Comparison of ENCODE assay signal across 18 cellular contexts in the genomic region with DNA sequence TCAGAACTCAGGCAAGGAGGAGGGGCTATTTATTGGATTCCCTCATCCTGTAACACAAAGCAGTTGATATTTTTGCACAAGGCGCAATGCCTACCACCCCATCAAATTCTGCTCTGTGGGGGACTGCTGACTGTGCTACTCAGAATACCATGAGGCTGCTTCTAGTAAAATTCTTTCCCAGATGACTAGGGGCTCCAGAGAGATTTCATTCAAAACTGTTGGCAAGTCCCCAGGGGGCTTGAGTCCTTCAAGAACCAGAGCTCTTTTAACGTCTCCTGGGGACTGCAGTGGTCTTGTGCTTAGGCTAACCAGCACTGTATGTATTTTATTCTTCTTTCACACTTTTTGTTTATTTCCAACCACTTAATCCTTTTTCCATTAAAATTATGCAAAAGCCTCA.
A peak's percentile ranks its signal among the peaks of the same experiment; 100 is the strongest.
DNase-seq lines count a peak whose midpoint lies in the region; ATAC-seq and TF ChIP-seq lines count a peak whose summit lies in the region.
"Had no signal": no experiment of that assay in that cellular context is flagged by ENCODE, and none has a peak within 500 bp of the region (broad histone marks: within the 10 kb centered on the region; RNA-seq: fewer than 3 reads in every experiment).

No MANE protein-coding gene starts in this region.

- no peaks in the 10 kb centered on the region for H3K27me3 ChIP-seq in esophagus muscularis mucosa

- peaks cover 6 to 13% of the 10 kb centered on the region in 2 donors for H3K9me3 Mint-ChIP-seq in stimulated activated naive B cell treated with anti-CD40 and anti-IgM and Interleukin-4, amounts not matched to agents 10 μg/mL and 1 μg/mL and 100 μg/mL, for 72 hours
- peaks cover 6% of the 10 kb centered on the region for H3K9me3 Mint-ChIP-seq in activated CD4-positive, alpha-beta memory T cell treated with anti-CD3 and anti-CD28 coated beads for 36 hours

- in situ Hi-C loops in G401 (cut with HindIII; ENCODE audit: low sequenced_read_pairs): no loop called here

- peaks cover 2 to 4% of the 10 kb centered on the region in 2 donors for H3K36me3 Mint-ChIP-seq in stimulated activated naive B cell treated with anti-CD40 and anti-IgM and Interleukin-4, amounts not matched to agents 10 μg/mL and 1 μg/mL and 100 μg/mL, for 72 hours
- H3K36me3 Mint-ChIP-seq in activated CD4-positive, alpha-beta memory T cell treated with anti-CD3 and anti-CD28 coated beads for 36 hours: peaks cover 3% of the 10 kb centered on the region

- intact Hi-C loops in esophagus muscularis mucosa (cut with DNase I): no loop called here
- intact Hi-C loops in activated CD4-positive, alpha-beta memory T cell treated with anti-CD3 and anti-CD28 coated beads for 36 hours (cut with micrococcal nuclease): no loop called here

- no peaks in the 10 kb centered on the region for H3K27me3 Mint-ChIP-seq in stimulated activated naive B cell treated with anti-CD40 and anti-IgM and Interleukin-4, amounts not matched to agents 10 μg/mL and 1 μg/mL and 100 μg/mL, for 72 hours
- H3K27me3 Mint-ChIP-seq in activated CD4-positive, alpha-beta memory T cell treated with anti-CD3 and anti-CD28 coated beads for 36 hours: no peaks in the 10 kb centered on the region
- H3K27me3 Mint-ChIP-seq: CD4-positive, alpha-beta T cell had no signal

- TF ChIP-seq CTCF in esophagus muscularis mucosa (IDR thresholded peaks at IDR 0.05): no peak

- H3K4me1 ChIP-seq in esophagus muscularis mucosa: no peaks in the 10 kb centered on the region

- H3K9me3 ChIP-seq in esophagus muscularis mucosa: no peaks in the 10 kb centered on the region
- H3K9me3 ChIP-seq: SK-N-SH had no signal

- no peaks in the 10 kb centered on the region for H3K36me3 ChIP-seq in esophagus muscularis mucosa

- no peak overlapping the region for H3K4me3 ChIP-seq in esophagus muscularis mucosa
- H3K4me3 ChIP-seq: GM23248 had no signal

- DNase-seq in G401 (ENCODE audit: low spot score) (peak; percentile 33), astrocyte of the hippocampus (ENCODE audit: low read depth, low spot score) (peak; percentile 69), medulla oblongata (ENCODE audit: extremely low spot score) (peak; percentile 83), AG08395 (ENCODE audit: low spot score) (no peak), esophagus muscularis mucosa (ENCODE audit: extremely low spot score) (no peak)
- no peak for DNase-seq in stimulated activated naive B cell treated with anti-CD40 and anti-IgM and Interleukin-4, amounts not matched to agents 10 μg/mL and 1 μg/mL and 100 μg/mL, for 72 hours
- no peak for DNase-seq in activated CD4-positive, alpha-beta memory T cell treated with anti-CD3 and anti-CD28 coated beads for 36 hours
- DNase-seq: AML-193; Calu3; CD4-positive, alpha-beta T cell; GM23248; NCI-H1436 treated with DMSO at 0.1 percent for 48 hours; NCI-H2029 treated with DMSO at 0.1 percent for 48 hours; NCI-H510A; NCI-H774; SK-N-SH had no signal

- ATAC-seq in stimulated activated naive B cell treated with anti-CD40 and anti-IgM and Interleukin-4, amounts not matched to agents 10 μg/mL and 1 μg/mL and 100 μg/mL, for 72 hours (replicated peaks): no peak
- ATAC-seq: Panc1 had no signal

- TF ChIP-seq POLR2A in esophagus muscularis mucosa (IDR thresholded peaks at IDR 0.05; ENCODE audit: low read depth): no peak

- no peaks in the 10 kb centered on the region for H3K4me1 Mint-ChIP-seq in stimulated activated naive B cell treated with anti-CD40 and anti-IgM and Interleukin-4, amounts not matched to agents 10 μg/mL and 1 μg/mL and 100 μg/mL, for 72 hours
- H3K4me1 Mint-ChIP-seq in activated CD4-positive, alpha-beta memory T cell treated with anti-CD3 and anti-CD28 coated beads for 36 hours (ENCODE audit: low read depth): no peaks in the 10 kb centered on the region

- H3K27ac Mint-ChIP-seq in stimulated activated naive B cell treated with anti-CD40 and anti-IgM and Interleukin-4, amounts not matched to agents 10 μg/mL and 1 μg/mL and 100 μg/mL, for 72 hours: peak overlapping the region; percentile 67
- H3K27ac Mint-ChIP-seq in activated CD4-positive, alpha-beta memory T cell treated with anti-CD3 and anti-CD28 coated beads for 36 hours: no peak overlapping the region
- H3K27ac Mint-ChIP-seq: CD4-positive, alpha-beta T cell had no signal

- CTCF ChIA-PET in activated CD4-positive, alpha-beta memory T cell treated with anti-CD3 and anti-CD28 coated beads for 36 hours (lab: Charles Lee): no interaction called here

- POLR2A ChIA-PET in activated CD4-positive, alpha-beta memory T cell treated with anti-CD3 and anti-CD28 coated beads for 36 hours (lab: Charles Lee): no interaction called here

- H3K27ac ChIP-seq in esophagus muscularis mucosa (replicated peaks in 1 of 4): no peak overlapping the region
- H3K27ac ChIP-seq: GM23248, KMS-11 had no signal

- 79% methylated on average over 2 of the region's 2 CpGs for WGBS in esophagus muscularis mucosa

- H3K4me3 Mint-ChIP-seq in stimulated activated naive B cell treated with anti-CD40 and anti-IgM and Interleukin-4, amounts not matched to agents 10 μg/mL and 1 μg/mL and 100 μg/mL, for 72 hours: no peak overlapping the region
- H3K4me3 Mint-ChIP-seq in activated CD4-positive, alpha-beta memory T cell treated with anti-CD3 and anti-CD28 coated beads for 36 hours: no peak overlapping the region
- H3K4me3 Mint-ChIP-seq: CD4-positive, alpha-beta T cell had no signal

- no peak for TF ChIP-seq EP300 in esophagus muscularis mucosa (IDR thresholded peaks at IDR 0.05)

Comparison
In these comparisons a context has a peak if more than half of its experiments do, and no peak if none do; other contexts are left out.
1. DNase-seq: peak in G401 (single experiment), astrocyte of the hippocampus (single experiment) and medulla oblongata (single experiment); none in stimulated activated naive B cell treated with anti-CD40 and anti-IgM and Interleukin-4, amounts not matched to agents 10 μg/mL and 1 μg/mL and 100 μg/mL, for 72 hours (single experiment), AG08395 (single experiment), esophagus muscularis mucosa (single experiment) and activated CD4-positive, alpha-beta memory T cell treated with anti-CD3 and anti-CD28 coated beads for 36 hours (single experiment).